ENCODE assay signal across 1 cellular context in the genomic region with DNA sequence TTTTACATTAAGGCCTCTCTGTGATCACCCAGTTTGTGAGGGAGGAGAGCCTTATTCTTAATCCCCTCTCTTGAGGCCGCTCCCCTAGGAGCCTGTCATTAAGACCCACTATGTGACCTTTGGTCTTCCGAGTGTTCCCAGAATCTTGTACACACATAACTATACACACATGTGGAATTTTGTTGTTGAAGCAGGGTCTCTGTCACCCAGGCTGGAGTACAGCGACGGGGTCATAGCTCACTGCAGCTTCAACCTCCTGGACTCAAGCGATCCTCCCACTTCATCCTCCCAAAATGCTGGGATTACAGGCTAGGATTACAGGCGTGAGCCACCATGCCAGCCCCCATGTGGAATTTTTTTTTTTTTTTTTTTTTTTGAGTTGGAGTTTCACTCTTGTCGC.
TF ChIP-seq lines count a peak whose summit lies in the region.

No MANE protein-coding gene starts in this region.

TF ChIP-seq in K562, 482 proteins besides CTCF, POLR2A, EP300 and RAD21:
- TF ChIP-seq, protein P1, sequence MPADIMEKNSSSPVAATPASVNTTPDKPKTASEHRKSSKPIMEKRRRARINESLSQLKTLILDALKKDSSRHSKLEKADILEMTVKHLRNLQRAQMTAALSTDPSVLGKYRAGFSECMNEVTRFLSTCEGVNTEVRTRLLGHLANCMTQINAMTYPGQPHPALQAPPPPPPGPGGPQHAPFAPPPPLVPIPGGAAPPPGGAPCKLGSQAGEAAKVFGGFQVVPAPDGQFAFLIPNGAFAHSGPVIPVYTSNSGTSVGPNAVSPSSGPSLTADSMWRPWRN (IDR thresholded peaks at IDR 0.05; ENCODE audit: low read depth), result no peak
- TF ChIP-seq SNRNP70 (optimal IDR thresholded peaks at IDR 0.05; ENCODE audit: low read depth, low read length), result no peak
- TF ChIP-seq NR3C1 (CRISPR knock-in tag; IDR thresholded peaks at IDR 0.05), result no peak
- no peak for TF ChIP-seq NFE2L1 (tag; IDR thresholded peaks at IDR 0.05; ENCODE audit: borderline replicate concordance, low read depth)
- TF ChIP-seq SMAD2 (IDR thresholded peaks at IDR 0.05; ENCODE audit: low read depth, low read length), result no peak
- TF ChIP-seq, protein P2, sequence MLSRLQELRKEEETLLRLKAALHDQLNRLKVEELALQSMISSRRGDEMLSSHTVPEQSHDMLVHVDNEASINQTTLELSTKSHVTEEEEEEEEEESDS (CRISPR knock-in tag; IDR thresholded peaks at IDR 0.05), result no peak
- no peak for TF ChIP-seq ZBTB8A (IDR thresholded peaks at IDR 0.05; ENCODE audit: partially characterized antibody)
